Comparison of ENCODE assay signal across 9 cellular contexts in the genomic region with DNA sequence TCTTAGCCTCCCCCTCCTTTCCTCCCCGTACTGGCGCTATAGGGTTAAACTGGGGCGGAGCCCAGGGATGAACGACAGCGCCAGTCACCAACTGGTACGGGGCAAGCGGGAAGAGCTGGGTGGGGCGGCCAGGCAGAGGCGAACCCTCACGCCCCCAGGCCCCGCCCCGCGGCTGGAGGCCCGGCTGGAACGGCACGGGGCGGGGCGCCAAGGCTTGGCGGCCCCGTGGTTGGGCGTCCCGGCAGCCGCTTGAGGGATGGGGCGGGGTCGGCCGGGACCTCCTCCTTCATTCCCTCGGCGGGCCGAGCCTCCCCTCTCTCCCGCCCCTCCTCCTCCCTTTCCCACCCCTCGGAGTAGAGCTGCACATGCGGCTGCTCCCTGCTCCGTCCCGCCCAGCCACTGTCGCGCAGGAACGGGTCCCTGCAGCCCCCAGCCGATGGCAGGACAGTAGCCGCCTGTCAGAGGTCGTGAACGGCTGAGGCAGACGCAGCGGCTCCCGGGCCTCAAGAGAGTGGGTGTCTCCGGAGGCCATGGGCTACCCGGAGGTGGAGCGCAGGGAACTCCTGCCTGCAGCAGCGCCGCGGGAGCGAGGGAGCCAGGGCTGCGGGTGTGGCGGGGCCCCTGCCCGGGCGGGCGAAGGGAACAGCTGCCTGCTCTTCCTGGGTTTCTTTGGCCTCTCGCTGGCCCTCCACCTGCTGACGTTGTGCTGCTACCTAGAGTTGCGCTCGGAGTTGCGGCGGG. TPM values are rescaled to one million over a fixed set of nuclear protein-coding genes. Genes with fewer than 3 reads are reported as not detected.
A peak's percentile ranks its signal among the peaks of the same experiment; 100 is the strongest.
DNase-seq lines count a peak whose midpoint lies in the region; ATAC-seq, FAIRE-seq and TF ChIP-seq lines count a peak whose summit lies in the region.
"Had no signal": no experiment of that assay in that cellular context is flagged by ENCODE, and none has a peak within 500 bp of the region (broad histone marks: within the 10 kb centered on the region; RNA-seq: fewer than 3 reads in every experiment).

EDA (plus strand) TSS at position 335 of the 741 bp plus-strand sequence.

- DNase-seq in DMS114 treated with DMSO at 0.1 percent for 48 hours (lab: John Stamatoyannopoulos, UW; ENCODE audit: unreplicated experiment) (peak; percentile 76), HCT116 (ENCODE audit: low read depth, low spot score) (peak; percentile 61), NCI-H226 (peak; percentile 77), ecto neural progenitor cell (ENCODE audit: low spot score) (peak; percentile 89), HepG2 (ENCODE audit: low spot score) (peak; percentile 73)
- DNase-seq in activated CD4-positive, alpha-beta memory T cell treated with anti-CD3 and anti-CD28 coated beads, Interleukin-2, amount 10 ng/mL, durations not matched to agents 7 days and 5 days, result peak; percentile 76
- peak; percentile 21 to 64 (median 46) for DNase-seq in stimulated activated CD4-positive, alpha-beta T cell treated with anti-CD3 and anti-CD28 coated beads, Interleukin-1b, Interleukin-23, amount 100 ng/mL, for 24 hours (ENCODE audit: low read depth in 4 of 4, low spot score in 1 of 4)

- peak within 1 kb of the TSS; percentile 79 for H3K4me3 Mint-ChIP-seq in activated CD4-positive, alpha-beta memory T cell treated with anti-CD3 and anti-CD28 coated beads, Interleukin-2, amount 10 ng/mL, durations not matched to agents 7 days and 5 days

- CTCF ChIA-PET in HCT116 (lab: Charles Lee) (interaction anchor here (0.9 to 1.5 kb wide), 3 partner anchors 77 to 192 kb away, joined by 3 to 6 read pairs (median 5); no protein-coding TSS in a partner anchor), HepG2 (lab: Yijun Ruan, JAX; ENCODE audit: low intra/inter-chr PET ratio, low total read pairs) (no interaction called here)
- CTCF ChIA-PET in activated CD4-positive, alpha-beta memory T cell treated with anti-CD3 and anti-CD28 coated beads, Interleukin-2, amount 10 ng/mL, durations not matched to agents 7 days and 5 days (lab: Charles Lee), result no interaction called here

- in situ Hi-C loops in HepG2 (cut with HindIII; ENCODE audit: extremely low pct_ligation_motif_present, low pct_unique_long_range_greater_than_20kb), result loop anchor here (5.0 kb wide), 1 partner anchor 79 kb away; no protein-coding TSS in a partner anchor

- H3K4me1 ChIP-seq in HCT116 (ENCODE audit: control insufficient read depth in 1 of 2, insufficient read depth in 2 of 2, low read length in 2 of 2), result peaks cover 0 to 3% of the 10 kb centered on the region in 2 experiments; a peak in 1 of 4 replicates
- H3K4me1 ChIP-seq in HepG2 (ENCODE audit: insufficient read depth, low read length), result peaks cover 70% of the 10 kb centered on the region

- H3K27me3 Mint-ChIP-seq in activated CD4-positive, alpha-beta memory T cell treated with anti-CD3 and anti-CD28 coated beads, Interleukin-2, amount 10 ng/mL, durations not matched to agents 7 days and 5 days, result peaks cover 21% of the 10 kb centered on the region

- peak within 1 kb of the TSS; percentile 54 to 61 for H3K4me3 ChIP-seq in HCT116 (replicated peaks in 1 of 2; ENCODE audit: low read depth in 1 of 2, low read length in 2 of 2)
- H3K4me3 ChIP-seq in HepG2 (replicated peaks in 1 of 3; ENCODE audit: insufficient read depth in 1 of 3, low read depth in 2 of 3, low read length in 3 of 3), result peak within 1 kb of the TSS; percentile 68 to 74 (median 73)

- no peaks in the 10 kb centered on the region for H3K79me2 ChIP-seq in HCT116 (ENCODE audit: insufficient read depth, low read length)
- peaks cover 25% of the 10 kb centered on the region for H3K79me2 ChIP-seq in HepG2 (ENCODE audit: insufficient read depth, low read length)

- no peak within 1 kb of the TSS; the same call in 1 of the 2 replicates for H3K27ac ChIP-seq in HCT116 (ENCODE audit: low read depth, low read length)
- peak within 1 kb of the TSS; percentile 57 for H3K27ac ChIP-seq in HepG2 (ENCODE audit: extremely low read length, insufficient read depth, low read length)

- H3K36me3 ChIP-seq in HCT116 (ENCODE audit: control insufficient read depth in 1 of 2, insufficient read depth in 2 of 2, low read length in 2 of 2) (no peaks in the 10 kb centered on the region), HepG2 (replicated peaks in 1 of 2; ENCODE audit: control insufficient read depth in 1 of 2, insufficient read depth in 2 of 2, low read length in 2 of 2) (no peaks in the 10 kb centered on the region)

- H3K27me3 ChIP-seq in HCT116 (ENCODE audit: insufficient read depth, low read length), result no peaks in the 10 kb centered on the region
- H3K27me3 ChIP-seq in HepG2 (ENCODE audit: control insufficient read depth in 1 of 2, insufficient read depth in 2 of 2, low read length in 2 of 2), result no peaks in the 10 kb centered on the region

- no peaks in the 10 kb centered on the region for H3K9me3 Mint-ChIP-seq in activated CD4-positive, alpha-beta memory T cell treated with anti-CD3 and anti-CD28 coated beads, Interleukin-2, amount 10 ng/mL, durations not matched to agents 7 days and 5 days

- H3K4me1 Mint-ChIP-seq in activated CD4-positive, alpha-beta memory T cell treated with anti-CD3 and anti-CD28 coated beads, Interleukin-2, amount 10 ng/mL, durations not matched to agents 7 days and 5 days, result peaks cover 21% of the 10 kb centered on the region

- no peaks in the 10 kb centered on the region for H3K9me3 ChIP-seq in HCT116 (ENCODE audit: control insufficient read depth in 1 of 2, insufficient read depth in 1 of 2, low read depth in 1 of 2, low read length in 2 of 2)
- no peaks in the 10 kb centered on the region for H3K9me3 ChIP-seq in HepG2 (ENCODE audit: low read length)

- no peaks in the 10 kb centered on the region for H3K9me2 ChIP-seq in HCT116 (ENCODE audit: insufficient read depth)

- peak; percentile 96 for ATAC-seq in HCT116
- ATAC-seq in HepG2, result peak; percentile 92
- no peak for ATAC-seq in HG02571 (IDR thresholded peaks at IDR 0.05; ENCODE audit: unreplicated experiment)

- BruUV-seq in HCT116 (replicated peaks; lab: Mats Ljungman, UMichigan), result no TSS peak
- BruUV-seq in HepG2 (replicated peaks; lab: Mats Ljungman, UMichigan), result no TSS peak

- H4K20me1 ChIP-seq in HCT116 (ENCODE audit: insufficient read depth), result no peaks in the 10 kb centered on the region
- H4K20me1 ChIP-seq in HepG2 (ENCODE audit: insufficient read depth, low read length), result no peaks in the 10 kb centered on the region

- H3K36me3 Mint-ChIP-seq in activated CD4-positive, alpha-beta memory T cell treated with anti-CD3 and anti-CD28 coated beads, Interleukin-2, amount 10 ng/mL, durations not matched to agents 7 days and 5 days (ENCODE audit: low read depth), result no peaks in the 10 kb centered on the region

- TF ChIP-seq EP300 in HepG2 (IDR thresholded peaks at IDR 0.05; ENCODE audit: low read depth in 2 of 2, low read length in 2 of 2), result no peak
- no peak for TF ChIP-seq EP300 in HepG2 (CRISPR knock-in tag; IDR thresholded peaks at IDR 0.05; ENCODE audit: borderline replicate concordance)

- H3K4me2 ChIP-seq in HCT116 (ENCODE audit: low read length) (peak within 1 kb of the TSS; percentile 84), HepG2 (ENCODE audit: low read depth, low read length) (peak within 1 kb of the TSS; percentile 74)

- H2AFZ ChIP-seq in HCT116 (ENCODE audit: low read depth, low read length, poor library complexity, severe bottlenecking) (peak within 1 kb of the TSS; percentile 74), HepG2 (ENCODE audit: low read length) (peak within 1 kb of the TSS; percentile 54)

- FAIRE-seq in HepG2 (lab: Jason Lieb, UNC), result peak; percentile 21
- FAIRE-seq: TTC549 had no signal

- RAD21 ChIA-PET in HCT116 (lab: Charles Lee; ENCODE audit: low non-redundant PET in 1 of 2, low total read pairs in 2 of 2, uncharacterized antibody in 2 of 2, unreplicated experiment in 2 of 2), result no interaction called here

- H3K9ac ChIP-seq in HCT116 (ENCODE audit: low read length) (peak within 1 kb of the TSS; percentile 47), HepG2 (ENCODE audit: insufficient read depth, low read depth, low read length) (peak within 1 kb of the TSS; percentile 60)

- no peak within 1 kb of the TSS for H3K27ac Mint-ChIP-seq in activated CD4-positive, alpha-beta memory T cell treated with anti-CD3 and anti-CD28 coated beads, Interleukin-2, amount 10 ng/mL, durations not matched to agents 7 days and 5 days

- WGBS in HepG2 (ENCODE audit: low lambda C conversion rate), result 0% methylated on average over 7 of the region's 62 CpGs

- no peak for TF ChIP-seq CTCF in HCT116 (IDR thresholded peaks at IDR 0.05 in 2 of 3, conservative IDR thresholded peaks at IDR 0.05 in 1 of 3; ENCODE audit: borderline replicate concordance in 1 of 3, insufficient read depth in 1 of 3, low read depth in 2 of 3, low read length in 2 of 3)
- TF ChIP-seq CTCF in HepG2 (CRISPR knock-in tag; IDR thresholded peaks at IDR 0.05), result 0 out of 2 replicates have a peak, but pooled peaks have one; percentile 6

- TF ChIP-seq RAD21 in HCT116 (IDR thresholded peaks at IDR 0.05; ENCODE audit: low read depth), result no peak
- no peak for TF ChIP-seq RAD21 in HepG2 (CRISPR knock-in tag; IDR thresholded peaks at IDR 0.05)

- intact Hi-C loops in HCT116 (cut with micrococcal nuclease) (loop anchor here (5.0 to 10.0 kb wide), 3 partner anchors 416 to 791 kb away; partner anchors contain the start of gene EFNB1), HepG2 (cut with micrococcal nuclease; ENCODE audit: unreplicated experiment) (loop anchor here (2.0 kb wide), 2 partner anchors 59 to 111 kb away; partner anchors contain the start of gene NALF2)

- POLR2A ChIA-PET in HCT116 (lab: Charles Lee), result interaction anchor here (0.7 kb wide), 1 partner anchor 55 kb away, joined by 3 read pairs; no protein-coding TSS in a partner anchor
- POLR2A ChIA-PET in activated CD4-positive, alpha-beta memory T cell treated with anti-CD3 and anti-CD28 coated beads, Interleukin-2, amount 10 ng/mL, durations not matched to agents 7 days and 5 days (lab: Charles Lee), result interaction anchor here (1.0 kb wide), 1 partner anchor 79 kb away, joined by 3 read pairs; no protein-coding TSS in a partner anchor
- POLR2A ChIA-PET in HepG2 (lab: Yijun Ruan, JAX), result interaction anchor here (0.6 to 1.2 kb wide), 2 partner anchors 59 to 81 kb away, joined by 4 to 9 read pairs; no protein-coding TSS in a partner anchor

- TF ChIP-seq POLR2A in HCT116 (IDR thresholded peaks at IDR 0.05; ENCODE audit: borderline replicate concordance, extremely low read depth, insufficient read depth, insufficient read length) (no peak), HepG2 (IDR thresholded peaks at IDR 0.05; ENCODE audit: insufficient read depth in 1 of 2, low read depth in 2 of 2, low read length in 2 of 2) (peak in 1 of 2 experiments; percentile 39; a peak in 1 of 4 replicates)

RNA-seq across cellular contexts. Expression of gene EDA, which starts in this region (rescaled TPM):
- 5.2 TPM for total RNA-seq in HCT116 (2021; ENCODE audit: unreplicated experiment)
- 3.9 and 4.1 TPM in 2 replicates for polyA plus RNA-seq in HCT116 (2012)
- 1 to 10 TPM; 4.9 to 5.4 TPM for total RNA-seq in activated CD4-positive, alpha-beta memory T cell treated with anti-CD3 and anti-CD28 coated beads, Interleukin-2, amount 10 ng/mL, durations not matched to agents 7 days and 5 days
- 6.4 and 8.8 TPM in 2 replicates for total RNA-seq in HepG2 (2016; rRNA removed; fragmentation: Illumina TruSeq; extraction: Trizol)
- total RNA-seq in HepG2 (2016; cell fraction: cytosol; rRNA removed; fragmentation: Illumina TruSeq; extraction: Trizol; ENCODE audit: low read depth), result 1.6 and 1.9 TPM in 2 replicates
- total RNA-seq in HepG2 (2016; cell fraction: insoluble cytoplasmic fraction; rRNA removed; fragmentation: Illumina TruSeq; extraction: Trizol), result 5.4 and 9.3 TPM in 2 replicates
- 4.2 and 5.0 TPM in 2 replicates for total RNA-seq in HepG2 (2016; cell fraction: membrane; rRNA removed; fragmentation: Illumina TruSeq; extraction: Trizol)
- total RNA-seq in HepG2 (2016; cell fraction: nucleus; rRNA removed; fragmentation: Illumina TruSeq; extraction: Trizol), result 22.2 and 23.4 TPM in 2 replicates
- polyA plus RNA-seq in HepG2 (2011; rRNA removed), result 10.7 and 11.2 TPM in 2 replicates
- polyA plus RNA-seq in HepG2 (2011; cell fraction: cytosol; rRNA removed), result 9.2 and 10.5 TPM in 2 replicates
- polyA plus RNA-seq in HepG2 (2011; cell fraction: nucleus; rRNA removed), result 13.5 and 13.9 TPM in 2 replicates
- polyA plus RNA-seq in HepG2 (2012), result 5.6 and 8.4 TPM in 2 replicates
- 1.1 and 2.0 TPM in 2 replicates for polyA plus RNA-seq in HepG2 (2016; cell fraction: cytosol; fragmentation: Illumina TruSeq; extraction: Trizol; ENCODE audit: low read depth)
- polyA plus RNA-seq in HepG2 (2016; cell fraction: insoluble cytoplasmic fraction; fragmentation: Illumina TruSeq; extraction: Trizol; ENCODE audit: low read depth), result 5.6 and 5.9 TPM in 2 replicates
- polyA plus RNA-seq in HepG2 (2016; cell fraction: membrane; fragmentation: Illumina TruSeq; extraction: Trizol; ENCODE audit: low read depth), result 2.6 and 2.9 TPM in 2 replicates
- 17.2 and 17.3 TPM in 2 replicates for polyA plus RNA-seq in HepG2 (2016; cell fraction: nucleus; fragmentation: Illumina TruSeq; extraction: Trizol; ENCODE audit: insufficient read depth, low read depth)
- 25.3 TPM in 1 of 2 replicates, not detected in the other for polyA minus RNA-seq in HepG2 (2011; rRNA and poly(A)+ RNA removed; ENCODE audit: low replicate concordance)
- polyA minus RNA-seq in HepG2 (2011; cell fraction: cytosol; rRNA and poly(A)+ RNA removed), result 8.9 and 12.0 TPM in 2 replicates
- 24.9 and 37.6 TPM in 2 replicates for polyA minus RNA-seq in HepG2 (2011; cell fraction: nucleus; rRNA and poly(A)+ RNA removed)
